ENCODE assay signal across 31 cellular contexts in genomic region chr2:3212984-3213383, GRCh38.
"Had no signal": no experiment of that assay in that cellular context is flagged by ENCODE, and none has a peak within 500 bp of the region (broad histone marks: within the 10 kb centered on the region; RNA-seq: fewer than 3 reads in every experiment).

No MANE protein-coding gene starts in this region.

- H3K4me3 ChIP-seq: adrenal gland, body of pancreas, Peyer's patch had no signal

- H3K27me3 ChIP-seq: adrenal gland, body of pancreas, Peyer's patch had no signal

- ATAC-seq: body of pancreas, PC-3 had no signal

- DNase-seq: activated CD4-positive, alpha-beta memory T cell treated with anti-CD3 and anti-CD28 coated beads, Interleukin-2, amount 10 ng/mL, durations not matched to agents 7 days and 5 days; activated CD4-positive, alpha-beta T cell treated with anti-CD3 and anti-CD28 coated beads for 1 hour; activated CD4-positive, alpha-beta T cell treated with anti-CD3 and anti-CD28 coated beads for 48 hours; activated CD4-positive, CD25-positive, alpha-beta regulatory T cell; activated gamma-delta T cell; activated naive CD4-positive, alpha-beta T cell treated with Interleukin-2 at 50 U/mL for 16 hours; activated T-cell treated with anti-CD3 and anti-CD28 coated beads, Interleukin-2, amount 50 U/mL, for 24 hours; body of pancreas; caudate nucleus; cerebellar nuclear complex; Kasumi-1; MM.1S; MV-4-11; NCI-H1092; NCI-H1436 treated with DMSO at 0.1 percent for 48 hours; NCI-H1694 treated with DMSO at 0.1 percent for 48 hours; NCI-H2029; NCI-H345; NCI-H524 treated with DMSO at 0.1 percent for 48 hours; PC-3; Peyer's patch; RPMI8226; SHP77 treated with DMSO at 0.1 percent for 48 hours; SW 1271; T-helper 1 cell; T-helper 2 cell; T-helper 9 cell had no signal

- H3K4me1 ChIP-seq: adrenal gland, body of pancreas, Peyer's patch had no signal

- H3K36me3 ChIP-seq: adrenal gland had no signal

- FAIRE-seq: astrocyte, bronchial epithelial cell had no signal

- H3K9me3 ChIP-seq: adrenal gland, body of pancreas, Peyer's patch had no signal

- H3K27ac ChIP-seq: adrenal gland, body of pancreas, Peyer's patch, VCaP had no signal
